20 cellular contexts compared by ENCODE assay signal in genomic region chr2:189824694-189825396, GRCh38.
"Had no signal": no experiment of that assay in that cellular context is flagged by ENCODE, and none has a peak within 500 bp of the region (broad histone marks: within the 10 kb centered on the region; RNA-seq: fewer than 3 reads in every experiment).

No MANE protein-coding gene starts in this region.

- H3K4me1 ChIP-seq: heart right ventricle, lower lobe of right lung, upper lobe of left lung had no signal

- H3K9me3 ChIP-seq: esophagus muscularis mucosa, heart right ventricle, lower lobe of right lung, upper lobe of left lung had no signal

- H3K9me3 Mint-ChIP-seq: activated naive CD4-positive, alpha-beta T cell treated with anti-CD3 and anti-CD28 coated beads, Interleukin-2, amount 50 U/mL, for 24 hours; central memory CD8-positive, alpha-beta T cell; naive B cell had no signal

- DNase-seq: activated CD4-positive, alpha-beta T cell treated with anti-CD3 and anti-CD28 coated beads for 1 hour; activated CD4-positive, alpha-beta T cell treated with anti-CD3 and anti-CD28 coated beads, Interleukin-2, amount 50 U/mL, for 1 hour; activated CD8-positive, alpha-beta T cell treated with anti-CD3 and anti-CD28 coated beads, Interleukin-2, amount 10 ng/mL, durations not matched to agents 7 days and 5 days; activated gamma-delta T cell treated with Interleukin-2 at 50 U/mL for 16 hours; activated T-cell treated with anti-CD3 and anti-CD28 coated beads, Interleukin-2, amount 50 U/mL, for 1 hour; heart right ventricle; lower lobe of right lung; naive B cell; nucleus accumbens; stimulated activated CD4-positive, alpha-beta T cell treated with anti-CD3 and anti-CD28 coated beads, Interleukin-4, amount 100 ng/mL, for 24 hours; stimulated activated naive CD4-positive, alpha-beta T cell treated with Interleukin-2 at 50 U/mL for 16 hours; upper lobe of left lung; WERI-Rb-1 had no signal

- H3K4me3 Mint-ChIP-seq: activated CD8-positive, alpha-beta T cell treated with anti-CD3 and anti-CD28 coated beads, Interleukin-2, amount 10 ng/mL, durations not matched to agents 7 days and 5 days; activated naive CD4-positive, alpha-beta T cell treated with anti-CD3 and anti-CD28 coated beads, Interleukin-2, amount 50 U/mL, for 24 hours; central memory CD8-positive, alpha-beta T cell; naive B cell had no signal

- FAIRE-seq: astrocyte, keratinocyte had no signal

- H3K4me1 Mint-ChIP-seq: activated naive CD4-positive, alpha-beta T cell treated with anti-CD3 and anti-CD28 coated beads, Interleukin-2, amount 50 U/mL, for 24 hours had no signal

- H3K27ac ChIP-seq: coronary artery, esophagus muscularis mucosa, heart right ventricle, lower lobe of right lung, upper lobe of left lung, WERI-Rb-1 had no signal

- ATAC-seq: activated CD8-positive, alpha-beta T cell treated with anti-CD3 and anti-CD28 coated beads, Interleukin-2, amount 10 ng/mL, durations not matched to agents 7 days and 5 days; heart right ventricle; left lobe of liver; lower lobe of right lung had no signal

- H3K27me3 Mint-ChIP-seq: activated naive CD4-positive, alpha-beta T cell treated with anti-CD3 and anti-CD28 coated beads, Interleukin-2, amount 50 U/mL, for 24 hours; central memory CD8-positive, alpha-beta T cell; naive B cell had no signal

- H3K27ac Mint-ChIP-seq: activated CD8-positive, alpha-beta T cell treated with anti-CD3 and anti-CD28 coated beads, Interleukin-2, amount 10 ng/mL, durations not matched to agents 7 days and 5 days; activated naive CD4-positive, alpha-beta T cell treated with anti-CD3 and anti-CD28 coated beads, Interleukin-2, amount 50 U/mL, for 24 hours had no signal

- H3K27me3 ChIP-seq: esophagus muscularis mucosa, heart right ventricle, upper lobe of left lung had no signal

- H3K4me3 ChIP-seq: coronary artery, esophagus muscularis mucosa, heart right ventricle, lower lobe of right lung, upper lobe of left lung had no signal
